In genomic region chr4:128858875-128859696, GRCh38 we compare ENCODE assay signal across 15 cellular contexts. TPM values are rescaled to one million over a fixed set of nuclear protein-coding genes. Genes with fewer than 3 reads are reported as not detected.
A peak's percentile ranks its signal among the peaks of the same experiment; 100 is the strongest.
DNase-seq lines count a peak whose midpoint lies in the region; ATAC-seq and TF ChIP-seq lines count a peak whose summit lies in the region.
"Had no signal": no experiment of that assay in that cellular context is flagged by ENCODE, and none has a peak within 500 bp of the region (broad histone marks: within the 10 kb centered on the region; RNA-seq: fewer than 3 reads in every experiment).

No MANE protein-coding gene starts in this region.

- peak overlapping the region; percentile 37 for H3K4me3 Mint-ChIP-seq in HFFc6
- no peak overlapping the region for H3K4me3 Mint-ChIP-seq in effector memory CD8-positive, alpha-beta T cell
- no peak overlapping the region for H3K4me3 Mint-ChIP-seq in natural killer cell

- H3K4me3 ChIP-seq in dorsolateral prefrontal cortex = no peak overlapping the region
- H3K4me3 ChIP-seq: cardiac muscle cell had no signal

- H3K9me3 Mint-ChIP-seq in HFFc6 = no peaks in the 10 kb centered on the region
- no peaks in the 10 kb centered on the region for H3K9me3 Mint-ChIP-seq in effector memory CD8-positive, alpha-beta T cell
- no peaks in the 10 kb centered on the region for H3K9me3 Mint-ChIP-seq in natural killer cell
- H3K9me3 Mint-ChIP-seq: naive B cell had no signal

- peak; percentile 76 for DNase-seq in AG20443 (ENCODE audit: low spot score)
- peak; percentile 66 for DNase-seq in HFFc6
- DNase-seq in effector memory CD8-positive, alpha-beta T cell = no peak
- no peak for DNase-seq in natural killer cell
- DNase-seq in dorsolateral prefrontal cortex = no peak
- DNase-seq in GF-D8 (lab: John Stamatoyannopoulos, UW) = no peak
- no peak for DNase-seq in HK-2 (ENCODE audit: unreplicated experiment)
- DNase-seq: activated CD4-positive, CD25-positive, alpha-beta regulatory T cell treated with anti-CD3 and anti-CD28 coated beads, Interleukin-2, amount 50 U/mL, for 72 hours; head of caudate nucleus; naive B cell; NCI-H1694; stimulated activated CD4-positive, alpha-beta T cell treated with anti-CD3 and anti-CD28 coated beads, Interleukin-2, amount 100 ng/mL, for 48 hours had no signal

- H3K4me1 Mint-ChIP-seq in HFFc6 (ENCODE audit: low read depth) (peaks cover 77% of the 10 kb centered on the region), natural killer cell (peaks cover 69 to 80% of the 10 kb centered on the region in 2 donors)
- H3K4me1 Mint-ChIP-seq in effector memory CD8-positive, alpha-beta T cell (ENCODE audit: low read depth in 2 of 2) = peaks cover 38 to 43% of the 10 kb centered on the region in 2 donors

- H3K27ac Mint-ChIP-seq in HFFc6 = peak overlapping the region; percentile 4
- H3K27ac Mint-ChIP-seq in effector memory CD8-positive, alpha-beta T cell = peak overlapping the region; percentile 35 to 65
- H3K27ac Mint-ChIP-seq in natural killer cell = peak overlapping the region; percentile 61 to 69

- H3K27me3 Mint-ChIP-seq in HFFc6 (ENCODE audit: insufficient read depth) (no peaks in the 10 kb centered on the region; the same call in 1 of the 2 replicates), natural killer cell (ENCODE audit: low read depth in 2 of 2) (no peaks in the 10 kb centered on the region)
- H3K27me3 Mint-ChIP-seq in effector memory CD8-positive, alpha-beta T cell = no peaks in the 10 kb centered on the region
- H3K27me3 Mint-ChIP-seq: naive B cell had no signal

- H3K36me3 Mint-ChIP-seq in HFFc6 (ENCODE audit: low read depth) (peaks cover 61% of the 10 kb centered on the region), natural killer cell (peaks cover 25% of the 10 kb centered on the region)
- peaks cover 63% of the 10 kb centered on the region for H3K36me3 Mint-ChIP-seq in effector memory CD8-positive, alpha-beta T cell (ENCODE audit: insufficient read depth)

- H3K27me3 ChIP-seq in dorsolateral prefrontal cortex = no peaks in the 10 kb centered on the region

- ATAC-seq in effector memory CD8-positive, alpha-beta T cell (replicated peaks) = no peak
- no peak for ATAC-seq in natural killer cell
- no peak for ATAC-seq in HG02610 (IDR thresholded peaks at IDR 0.05; ENCODE audit: unreplicated experiment)

- TF ChIP-seq CTCF in HFFc6 (IDR thresholded peaks at IDR 0.05) (no peak), natural killer cell (IDR thresholded peaks at IDR 0.05) (no peak), dorsolateral prefrontal cortex (IDR thresholded peaks at IDR 0.05 in 54 of 56, conservative IDR thresholded peaks at IDR 0.05 in 2 of 56; ENCODE audit: low read depth in 1 of 56, partially characterized antibody in 56 of 56) (no peak)

- intact Hi-C loops in natural killer cell (cut with micrococcal nuclease) = no loop called here
- intact Hi-C loops in dorsolateral prefrontal cortex (cut with DNase I) = no loop called here

- H3K27ac ChIP-seq in dorsolateral prefrontal cortex = no peak overlapping the region
- H3K27ac ChIP-seq: cardiac muscle cell, HL-60 had no signal

RNA-seq across cellular contexts. Expression of gene JADE1, which starts 49.6 kb away (rescaled TPM):
- total RNA-seq in HFFc6 (2021; fragmentation: NEBNext Ultra II Directional; extraction: Animal tissue kit (Norgen Biotek cat#: 25700)) = 10 to 100 TPM; 23.2 to 32.4 (median 26.6) TPM
- 10 to 100 TPM; 48.9 to 55.8 (median 52.7) TPM for total RNA-seq in natural killer cell
- total RNA-seq in dorsolateral prefrontal cortex = 10 to 100 TPM; 21.3 to 55.2 (median 36.1) TPM

Comparison
In these comparisons a context has a peak if more than half of its experiments do, and no peak if none do; other contexts are left out.
1. DNase-seq: peak in AG20443 (single experiment) and HFFc6 (single experiment); none in effector memory CD8-positive, alpha-beta T cell (0 of 3), natural killer cell (single experiment), dorsolateral prefrontal cortex (0 of 10), GF-D8 (single experiment) and HK-2 (single experiment).
2. H3K27ac Mint-ChIP-seq: peak in every context shown above with its lines; median percentile 65 in natural killer cell; 50 in effector memory CD8-positive, alpha-beta T cell; 4 in HFFc6.